20 cellular contexts compared by ENCODE assay signal in genomic region chr7:716636-717035, GRCh38. TPM values are rescaled to one million over a fixed set of nuclear protein-coding genes. Genes with fewer than 3 reads are reported as not detected.
DNase-seq lines count a peak whose midpoint lies in the region; ATAC-seq, FAIRE-seq and TF ChIP-seq lines count a peak whose summit lies in the region.
"Had no signal": no experiment of that assay in that cellular context is flagged by ENCODE, and none has a peak within 500 bp of the region (broad histone marks: within the 10 kb centered on the region; RNA-seq: fewer than 3 reads in every experiment).

No MANE protein-coding gene starts in this region.

- CTCF ChIA-PET in CD4-positive, alpha-beta T cell (lab: Charles Lee), result no interaction called here

- no peak for DNase-seq in CD4-positive, alpha-beta T cell
- DNase-seq in DND-41 (no peak), kidney (peak; percentile 20), posterior vena cava (ENCODE audit: low spot score) (peak; percentile 55), GM19238 (ENCODE audit: insufficient read length, low spot score) (no peak)
- no peak for DNase-seq in activated CD4-positive, alpha-beta T cell treated with anti-CD3 and anti-CD28 coated beads for 1 hour
- no peak for DNase-seq in stimulated activated CD4-positive, alpha-beta T cell treated with anti-CD3 and anti-CD28 coated beads, Interleukin-12 subunit alpha, Interleukin-12 subunit beta, amount 100 ng/mL, for 4 hours
- DNase-seq: CD8-positive, alpha-beta memory T cell; GDM1; KG1; NCI-H1092 treated with DMSO at 0.1 percent for 48 hours; NCI-H1436 treated with DMSO at 0.1 percent for 48 hours; NCI-H1930; NCI-H226; NCI-H524 treated with DMSO at 0.1 percent for 48 hours had no signal

- H3K36me3 ChIP-seq in DND-41 (ENCODE audit: insufficient read depth, low read length) (no peaks in the 10 kb centered on the region), kidney (ENCODE audit: control insufficient read depth in 1 of 2, insufficient read depth in 2 of 2, low read length in 2 of 2) (no peaks in the 10 kb centered on the region)
- H3K36me3 ChIP-seq: BLaER1, Peyer's patch had no signal

- H3K4me1 ChIP-seq in DND-41 (ENCODE audit: insufficient read depth, low read length), result no peaks in the 10 kb centered on the region
- peaks cover 0 to 4% of the 10 kb centered on the region in 2 donors for H3K4me1 ChIP-seq in kidney (ENCODE audit: control insufficient read depth in 1 of 2, insufficient read depth in 1 of 2, low read depth in 1 of 2, low read length in 2 of 2)

- intact Hi-C loops in CD4-positive, alpha-beta T cell (cut with DNase I, micrococcal nuclease), result loop anchor here in 1 of 2 experiments (5.0 kb wide), 1 partner anchor 124 kb away; no protein-coding TSS in a partner anchor
- intact Hi-C loops in kidney (cut with DNase I) (no loop called here), posterior vena cava (cut with DNase I) (loop anchor here in 1 of 2 donors (5.0 kb wide), 1 partner anchor 46 kb away; no protein-coding TSS in a partner anchor)

- H3K27ac Mint-ChIP-seq in CD4-positive, alpha-beta T cell, result peak overlapping the region; percentile 34

- peaks cover under 1% of the 10 kb centered on the region for H3K9me3 Mint-ChIP-seq in CD4-positive, alpha-beta T cell

- H2AFZ ChIP-seq in DND-41 (ENCODE audit: low read depth, low read length), result no peak overlapping the region

- POLR2A ChIA-PET in CD4-positive, alpha-beta T cell (lab: Charles Lee), result no interaction called here

- H3K27me3 ChIP-seq in CD4-positive, alpha-beta T cell (ENCODE audit: control insufficient read depth, insufficient read depth, low read length), result no peaks in the 10 kb centered on the region
- H3K27me3 ChIP-seq in DND-41 (ENCODE audit: insufficient read depth, low read length, poor library complexity), result no peaks in the 10 kb centered on the region
- H3K27me3 ChIP-seq: Peyer's patch had no signal

- no peak overlapping the region for H3K4me2 ChIP-seq in DND-41 (ENCODE audit: insufficient read depth, low read length)
- H3K4me2 ChIP-seq: BLaER1 had no signal

- no peak for FAIRE-seq in kidney (lab: Jason Lieb, UNC)
- FAIRE-seq: GM19239, H1, HTR-8/SVneo had no signal

- H3K4me3 ChIP-seq in DND-41 (ENCODE audit: low read depth in 1 of 2, low read length in 2 of 2) (no peak overlapping the region), kidney (ENCODE audit: low read length in 2 of 2) (no peak overlapping the region)
- H3K4me3 ChIP-seq: BLaER1, Peyer's patch had no signal

- ATAC-seq in CD4-positive, alpha-beta T cell (ENCODE audit: poor library complexity), result no peak
- peak; percentile 49; the same call in 1 of the 3 replicates for ATAC-seq in DND-41 (ENCODE audit: insufficient read depth, low read depth)

- H4K20me1 ChIP-seq in DND-41 (ENCODE audit: insufficient read depth, low read length), result no peaks in the 10 kb centered on the region

- H3K4me3 Mint-ChIP-seq in CD4-positive, alpha-beta T cell, result no peak overlapping the region

- TF ChIP-seq CTCF in CD4-positive, alpha-beta T cell (IDR thresholded peaks at IDR 0.05), result no peak
- TF ChIP-seq CTCF in DND-41 (IDR thresholded peaks at IDR 0.05; ENCODE audit: borderline replicate concordance, extremely low read depth, low read length, poor library complexity, severe bottlenecking) (no peak), kidney (IDR thresholded peaks at IDR 0.05; ENCODE audit: borderline replicate concordance, extremely low read depth, insufficient read depth) (no peak)

- H3K9ac ChIP-seq in DND-41 (ENCODE audit: low read depth, low read length), result no peak overlapping the region
- no peak overlapping the region for H3K9ac ChIP-seq in kidney (ENCODE audit: low read length in 2 of 2)
- H3K9ac ChIP-seq: BLaER1 had no signal

- no peaks in the 10 kb centered on the region for H3K27me3 Mint-ChIP-seq in CD4-positive, alpha-beta T cell

- peaks cover 7% of the 10 kb centered on the region for H3K4me1 Mint-ChIP-seq in CD4-positive, alpha-beta T cell (ENCODE audit: low read depth)

- H3K79me2 ChIP-seq in DND-41 (ENCODE audit: insufficient read depth, low read length), result peaks cover 4% of the 10 kb centered on the region; the same call in 1 of the 2 replicates

- no peak overlapping the region for H3K27ac ChIP-seq in CD4-positive, alpha-beta T cell (ENCODE audit: low read depth, low read length)
- H3K27ac ChIP-seq in DND-41 (ENCODE audit: low read length), result 0 out of 2 replicates have a peak overlapping the region, but pooled peaks have one; percentile 31
- no peak overlapping the region for H3K27ac ChIP-seq in kidney (ENCODE audit: low read depth in 2 of 2, low read length in 2 of 2)
- H3K27ac ChIP-seq: BLaER1, Peyer's patch had no signal

- H3K9me3 ChIP-seq in CD4-positive, alpha-beta T cell (ENCODE audit: control insufficient read depth, low read length), result no peaks in the 10 kb centered on the region
- peaks cover 6% of the 10 kb centered on the region for H3K9me3 ChIP-seq in DND-41 (ENCODE audit: insufficient read depth, low read length, severe bottlenecking)
- H3K9me3 ChIP-seq in kidney (ENCODE audit: control insufficient read depth in 1 of 2, low read length in 2 of 2), result no peaks in the 10 kb centered on the region
- H3K9me3 ChIP-seq: Peyer's patch had no signal

- peaks cover 1% of the 10 kb centered on the region for H3K36me3 Mint-ChIP-seq in CD4-positive, alpha-beta T cell (ENCODE audit: low read depth)

RNA-seq across cellular contexts. Expression of gene DNAAF5, which starts 9.9 kb away (rescaled TPM):
- total RNA-seq in CD4-positive, alpha-beta T cell, result 1 to 10 TPM; 4.8 to 6.1 TPM
- total RNA-seq in kidney (29.7 TPM), posterior vena cava (10 to 100 TPM; 12.6 to 16.9 TPM)
- 11.6 TPM for polyA plus RNA-seq in kidney (ENCODE audit: insufficient read depth, low read depth, low replicate concordance)

RNA-seq across cellular contexts. Expression of gene PRKAR1B, which starts 10.4 kb away (rescaled TPM):
- total RNA-seq in CD4-positive, alpha-beta T cell, result 10 to 100 TPM; 18.8 to 19.5 TPM
- total RNA-seq in kidney, result 15.9 TPM
- polyA plus RNA-seq in kidney (ENCODE audit: insufficient read depth, low read depth, low replicate concordance), result 21.4 TPM
- total RNA-seq in posterior vena cava, result 10 to 100 TPM; 10.1 TPM

Comparison
In these comparisons a context has a peak if more than half of its experiments do, and no peak if none do; other contexts are left out.
1. DNase-seq: peak in kidney (single experiment) and posterior vena cava (single experiment); none in CD4-positive, alpha-beta T cell (0 of 10), DND-41 (single experiment), activated CD4-positive, alpha-beta T cell treated with anti-CD3 and anti-CD28 coated beads for 1 hour (single experiment), stimulated activated CD4-positive, alpha-beta T cell treated with anti-CD3 and anti-CD28 coated beads, Interleukin-12 subunit alpha, Interleukin-12 subunit beta, amount 100 ng/mL, for 4 hours (single experiment) and GM19238 (single experiment).